ENCODE assay signal across 9 cellular contexts in the genomic region with DNA sequence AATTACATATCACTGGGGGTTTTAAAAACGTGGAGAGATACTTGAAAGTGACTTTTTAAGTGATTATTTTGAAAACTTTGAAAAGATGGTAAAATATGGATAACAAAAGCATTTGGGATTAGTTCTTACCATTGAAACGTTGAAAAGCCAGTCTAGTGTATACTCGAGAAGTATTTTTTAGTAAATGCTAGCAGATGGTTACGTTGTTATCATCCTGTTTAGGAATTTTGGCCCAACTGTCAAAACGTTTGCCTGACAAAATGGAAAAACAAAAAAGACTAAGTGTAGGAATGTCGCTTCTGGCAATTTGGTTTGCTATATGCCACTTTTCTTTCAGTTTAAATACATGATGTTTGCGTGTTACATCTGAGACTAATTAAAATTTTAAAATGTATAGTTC. TPM values are rescaled to one million over a fixed set of nuclear protein-coding genes. Genes with fewer than 3 reads are reported as not detected.
DNase-seq lines count a peak whose midpoint lies in the region; ATAC-seq, FAIRE-seq and TF ChIP-seq lines count a peak whose summit lies in the region.
"Had no signal": no experiment of that assay in that cellular context is flagged by ENCODE, and none has a peak within 500 bp of the region (broad histone marks: within the 10 kb centered on the region; RNA-seq: fewer than 3 reads in every experiment).

No MANE protein-coding gene starts in this region.

- H2AK5ac ChIP-seq in H1 (ENCODE audit: low read depth, low read length): no peak overlapping the region

- no peaks in the 10 kb centered on the region; the same call in 1 of the 2 replicates for H4K20me1 ChIP-seq in MM.1S (ENCODE audit: insufficient read depth, low read length)
- H4K20me1 ChIP-seq in H1 (replicated peaks in 1 of 2; ENCODE audit: control insufficient read depth in 1 of 2, insufficient read depth in 2 of 2, low read length in 2 of 2): peaks cover 0 to 6% of the 10 kb centered on the region in 2 experiments

- POLR2A ChIA-PET in H1 (lab: Charles Lee; ENCODE audit: partially characterized antibody): no interaction called here

- H3K27ac Mint-ChIP-seq in CD14-positive monocyte: peak overlapping the region in 3 of 7 donors; percentile 90 to 100 (median 98)

- ATAC-seq in HG03571 (IDR thresholded peaks at IDR 0.05; ENCODE audit: unreplicated experiment): no peak

- TF ChIP-seq CTCF in CD14-positive monocyte (IDR thresholded peaks at IDR 0.05) (no peak), MM.1S (IDR thresholded peaks at IDR 0.05; ENCODE audit: low read length) (no peak), H1 (IDR thresholded peaks at IDR 0.05; ENCODE audit: control extremely low read depth in 1 of 3, insufficient read depth in 1 of 3, low read depth in 1 of 3, low read length in 3 of 3) (no peak), neutrophil (IDR thresholded peaks at IDR 0.05) (no peak)

- H3K9me3 ChIP-seq in MM.1S (replicated peaks; ENCODE audit: insufficient read depth, low read length) (no peaks in the 10 kb centered on the region; the same call in 1 of the 2 replicates), H1 (ENCODE audit: insufficient read depth in 2 of 2, low read depth in 1 of 2, low read length in 1 of 2) (peaks cover 9 to 18% of the 10 kb centered on the region in 2 experiments), neutrophil (no peaks in the 10 kb centered on the region)

- H3F3A ChIP-seq in MM.1S (ENCODE audit: insufficient read depth, low read length): peaks cover 7% of the 10 kb centered on the region

- H3K23ac ChIP-seq in H1 (ENCODE audit: insufficient read length): no peak overlapping the region

- H3K4me1 Mint-ChIP-seq in CD14-positive monocyte: peaks cover 33% of the 10 kb centered on the region

- H2AFZ ChIP-seq in MM.1S (ENCODE audit: low read length): no peak overlapping the region
- H2AFZ ChIP-seq in H1 (ENCODE audit: low read length): no peak overlapping the region

- H3K4ac ChIP-seq in H1 (replicated peaks; ENCODE audit: insufficient read length, low read depth, low read length): no peak overlapping the region

- H3K9me3 Mint-ChIP-seq in CD14-positive monocyte: peaks cover 3 to 20% (median 10%) of the 10 kb centered on the region in 7 donors

- no peak overlapping the region for H2BK120ac ChIP-seq in H1 (replicated peaks; ENCODE audit: low read depth, low read length)

- H3K18ac ChIP-seq in H1 (ENCODE audit: extremely low read depth, low read length): no peak overlapping the region

- no peak for TF ChIP-seq POLR2A in H1 (IDR thresholded peaks at IDR 0.05; ENCODE audit: control extremely low read depth in 1 of 2, low read depth in 2 of 2, low read length in 2 of 2)

- peaks cover 45 to 51% of the 10 kb centered on the region in 2 donors for H3K36me3 Mint-ChIP-seq in CD14-positive monocyte

- H4K8ac ChIP-seq in H1 (ENCODE audit: extremely low read depth, insufficient read depth, low read length): no peak overlapping the region

- peaks cover 52% of the 10 kb centered on the region for H3K36me3 ChIP-seq in MM.1S (replicated peaks; ENCODE audit: insufficient read depth, low read length)
- H3K36me3 ChIP-seq in H1 (ENCODE audit: control insufficient read depth in 2 of 4, insufficient read depth in 4 of 4, low read length in 3 of 4): peaks cover 4 to 37% (median 17%) of the 10 kb centered on the region in 4 experiments; a peak in 5 of 8 replicates
- H3K36me3 ChIP-seq in neutrophil: peaks cover 12% of the 10 kb centered on the region

- no peaks in the 10 kb centered on the region for H3K27me3 Mint-ChIP-seq in CD14-positive monocyte (ENCODE audit: low read depth in 3 of 3)

- no peak overlapping the region for H2BK15ac ChIP-seq in H1 (ENCODE audit: low read length)

- CTCF ChIA-PET in H1 (lab: Charles Lee; ENCODE audit: partially characterized antibody): no interaction called here

- no peaks in the 10 kb centered on the region for H3K9me2 ChIP-seq in MM.1S (replicated peaks; ENCODE audit: insufficient read depth, low read length)

- no peak overlapping the region for H4K5ac ChIP-seq in H1 (ENCODE audit: insufficient read length, low read depth, low read length)

- H2BK12ac ChIP-seq in H1 (ENCODE audit: low read depth, low read length): no peak overlapping the region

- H3K4me3 ChIP-seq in MM.1S (ENCODE audit: low read length) (peak overlapping the region; percentile 82), H1 (ENCODE audit: extremely low read depth in 1 of 4, insufficient read depth in 2 of 4, low read depth in 3 of 4, low read length in 4 of 4) (peak overlapping the region; percentile 82 to 96 (median 92); a peak in 7 of 8 replicates), neutrophil (ENCODE audit: low read depth in 1 of 2, low read length in 1 of 2) (peak overlapping the region; percentile 74 to 98)

- H3K4me2 ChIP-seq in MM.1S (ENCODE audit: low read depth, low read length) (peak overlapping the region; percentile 73), H1 (ENCODE audit: insufficient read depth in 1 of 2, low read depth in 2 of 2, low read length in 2 of 2) (peak overlapping the region; percentile 90)

- H3K27me3 ChIP-seq in MM.1S (replicated peaks; ENCODE audit: insufficient read depth, low read length) (no peaks in the 10 kb centered on the region), H1 (replicated peaks in 1 of 4; ENCODE audit: control insufficient read depth in 3 of 4, extremely low read depth in 1 of 4, insufficient read depth in 3 of 4, low read length in 3 of 4) (no peaks in the 10 kb centered on the region; a peak in 1 of 7 replicates), neutrophil (no peaks in the 10 kb centered on the region)

- H3K23me2 ChIP-seq in H1 (ENCODE audit: low read depth, low read length): peaks cover 9% of the 10 kb centered on the region; the same call in 1 of the 2 replicates

- peaks cover 16% of the 10 kb centered on the region for H3K4me1 ChIP-seq in MM.1S (ENCODE audit: low read length)
- H3K4me1 ChIP-seq in H1 (replicated peaks in 1 of 4; ENCODE audit: control insufficient read depth in 3 of 4, insufficient read depth in 4 of 4, low read length in 3 of 4): peaks cover 0 to 5% (median 2%) of the 10 kb centered on the region in 4 experiments; a peak in 3 of 7 replicates
- peaks cover 23 to 39% of the 10 kb centered on the region in 2 experiments for H3K4me1 ChIP-seq in neutrophil (ENCODE audit: control insufficient read depth in 1 of 2, insufficient read depth in 1 of 2, low read depth in 1 of 2, low read length in 1 of 2)

- H3K9ac ChIP-seq in MM.1S (ENCODE audit: low read length): peak overlapping the region; percentile 95
- peak overlapping the region in 1 of 4 experiments; percentile 41; a peak in 2 of 7 replicates for H3K9ac ChIP-seq in H1 (replicated peaks in 1 of 4; ENCODE audit: extremely low read depth in 1 of 4, low read depth in 3 of 4, low read length in 3 of 4)

- no peak overlapping the region for H2BK20ac ChIP-seq in H1 (ENCODE audit: low read length)

- no peak overlapping the region for H2BK5ac ChIP-seq in H1 (ENCODE audit: low read depth, low read length)

- intact Hi-C loops in CD14-positive monocyte (cut with micrococcal nuclease): loop anchor here (5.0 to 10.0 kb wide), 2 partner anchors 51 to 348 kb away; a partner anchor contains a TSS

- H3K27ac ChIP-seq in MM.1S (ENCODE audit: low read length) (peak overlapping the region; percentile 88; the same call in 1 of the 2 replicates), H1 (ENCODE audit: low read depth, low read length) (no peak overlapping the region), neutrophil (no peak overlapping the region)

- no peak for TF ChIP-seq EP300 in H1 (IDR thresholded peaks at IDR 0.05; ENCODE audit: borderline replicate concordance in 1 of 2, low read depth in 2 of 2, low read length in 2 of 2)

- H3K79me2 ChIP-seq in MM.1S (ENCODE audit: low read length) (peaks cover 71% of the 10 kb centered on the region), H1 (ENCODE audit: control insufficient read depth in 1 of 2, insufficient read depth in 2 of 2, low read length in 2 of 2) (peaks cover 48 to 63% of the 10 kb centered on the region in 2 experiments)

- H3K4me3 Mint-ChIP-seq in CD14-positive monocyte: peak overlapping the region; percentile 98 to 99

- no peak overlapping the region for H3K56ac ChIP-seq in H1 (replicated peaks; ENCODE audit: insufficient read length, low read depth, low read length)

- no peak overlapping the region for H4K91ac ChIP-seq in H1 (replicated peaks; ENCODE audit: insufficient read length, low read length)

- H3K14ac ChIP-seq in H1 (ENCODE audit: insufficient read length): no peak overlapping the region

- no peak for TF ChIP-seq RAD21 in H1 (IDR thresholded peaks at IDR 0.05 in 1 of 2, conservative IDR thresholded peaks at IDR 0.05 in 1 of 2; ENCODE audit: low read depth in 2 of 2, low read length in 2 of 2)

- DNase-seq in CD14-positive monocyte (ENCODE audit: low spot score) (no peak), MM.1S (no peak), H1 (ENCODE audit: low read depth in 1 of 2, low spot score in 2 of 2) (no peak), GM19239 (ENCODE audit: insufficient read length, low spot score) (no peak), activated gamma-delta T cell (lab: John Stamatoyannopoulos, UW) (no peak), NCI-H187 treated with DMSO at 0.1 percent for 48 hours (lab: John Stamatoyannopoulos, UW) (no peak)

- FAIRE-seq in H1 (lab: Jason Lieb, UNC) (no peak), GM19239 (lab: Jason Lieb, UNC) (no peak)
- FAIRE-seq: endometrium had no signal

- peaks cover 7% of the 10 kb centered on the region for H3K79me1 ChIP-seq in H1 (ENCODE audit: low read depth, low read length)

- WGBS in H1 (ENCODE audit: extremely low coverage in 1 of 2, insufficient coverage in 1 of 2, insufficient read length in 1 of 2, insufficient replicate concordance in 2 of 2, low coverage in 1 of 2, low lambda C conversion rate in 2 of 2, missing lambda C conversion rate in 1 of 2), 2 experiments: 61% methylated on average over 7 of the region's 7 CpGs; no CpG with 5 or more reads in 1 of the 2 experiments

TF ChIP-seq in H1, 55 proteins besides CTCF, POLR2A, EP300 and RAD21 (continues in another document):
- no peak for TF ChIP-seq GTF2F1 (IDR thresholded peaks at IDR 0.05; ENCODE audit: borderline replicate concordance, low read depth, low read length)

RNA-seq across cellular contexts. Expression of a gene that starts 1.2 kb away (rescaled TPM):
- 10 to 100 TPM; 15.0 to 22.2 TPM for polyA plus RNA-seq in CD14-positive monocyte
- 56.5 and 64.6 TPM in 2 replicates for total RNA-seq in H1 (2021; fragmentation: NEBNext Ultra II Directional; extraction: Animal tissue kit (Norgen Biotek cat#: 25700))
- polyA plus RNA-seq in H1 (2011; rRNA removed): 16.5 and 32.5 TPM in 2 replicates
- polyA plus RNA-seq in H1 (2011; cell fraction: cytosol; rRNA removed): 12.2 TPM
- polyA plus RNA-seq in H1 (2011; cell fraction: nucleus; rRNA removed): 46.4 TPM
- polyA plus RNA-seq in H1 (2012, experiment 1 of 2): 19.6 to 25.6 TPM (median 22.5 TPM) in 4 replicates
- 3.7 TPM for polyA plus RNA-seq in H1 (2012, experiment 2 of 2)
- polyA plus RNA-seq in H1 (2013, experiment 1 of 2): 38.4 TPM
- polyA plus RNA-seq in H1 (2013, experiment 2 of 2): 36.8 TPM
- 16.2 and 17.2 TPM in 2 replicates for polyA minus RNA-seq in H1 (2011; rRNA and poly(A)+ RNA removed)
- 19.3 TPM for polyA minus RNA-seq in H1 (2011; cell fraction: cytosol; rRNA and poly(A)+ RNA removed)
- polyA minus RNA-seq in H1 (2011; cell fraction: nucleus; rRNA and poly(A)+ RNA removed): 62.6 TPM
